ENCODE assay signal across 8 cellular contexts in the genomic region with DNA sequence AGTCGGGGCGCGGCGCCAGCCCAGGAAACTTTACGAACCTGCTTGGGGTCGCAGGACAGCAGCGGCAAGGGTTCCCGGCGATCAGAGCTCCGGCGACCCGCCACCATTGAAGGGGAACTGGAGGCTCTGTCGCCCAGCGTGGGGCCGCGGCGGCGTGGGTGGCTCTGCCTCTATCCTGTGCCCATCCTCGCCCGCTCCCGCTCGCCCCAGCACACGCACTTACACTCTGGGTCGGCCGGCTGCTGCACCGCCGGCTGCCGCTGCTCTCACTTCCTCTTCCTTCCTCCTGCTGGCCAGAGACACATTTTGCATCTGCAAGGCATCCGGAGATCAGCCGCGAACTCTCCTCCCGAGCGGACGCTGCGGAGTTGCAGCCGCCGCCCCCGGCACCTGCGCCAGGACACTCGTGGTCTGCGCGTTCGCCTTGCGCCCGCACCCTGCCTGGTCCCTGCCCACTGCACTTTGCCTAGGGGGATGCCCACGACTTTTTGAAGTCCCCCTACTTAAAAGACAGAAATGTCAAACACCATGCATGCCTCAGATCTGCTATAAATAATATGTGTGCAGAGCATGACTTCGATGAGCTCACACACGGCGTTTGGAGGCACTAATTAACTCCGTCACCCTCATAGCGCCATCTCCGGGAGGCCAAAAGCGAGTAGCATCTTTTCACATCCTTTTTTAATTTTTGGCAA. TPM values are rescaled to one million over a fixed set of nuclear protein-coding genes. Genes with fewer than 3 reads are reported as not detected.
A peak's percentile ranks its signal among the peaks of the same experiment; 100 is the strongest.
DNase-seq lines count a peak whose midpoint lies in the region; ATAC-seq and TF ChIP-seq lines count a peak whose summit lies in the region.

ELMO1 (minus strand) TSS at position 228 of the 695 bp plus-strand sequence. CDS start 106,174 bp downstream, outside the sequence.

- WGBS in lower leg skin, 2 donors, result 1% methylated on average over 27 to 45 of the region's 53 CpGs

- H3K4me3 ChIP-seq in lower leg skin (ENCODE audit: low read depth, poor library complexity, severe bottlenecking), result peak within 1 kb of the TSS; percentile 60

- intact Hi-C loops in lower leg skin (cut with DNase I; ENCODE audit: low total_unique reads), result no loop called here

- TF ChIP-seq CTCF in lower leg skin (IDR thresholded peaks at IDR 0.05), result peak in 1 of 3 donors; percentile 40

- peak; percentile 52 for DNase-seq in NCI-H345 treated with DMSO at 0.1 percent for 48 hours (lab: John Stamatoyannopoulos, UW; ENCODE audit: unreplicated experiment)
- peak; percentile 56 to 66 for DNase-seq in activated CD4-positive, alpha-beta T cell treated with anti-CD3 and anti-CD28 coated beads, Interleukin-2, amount 50 U/mL, for 24 hours (ENCODE audit: low read depth in 1 of 2, low spot score in 1 of 2)
- DNase-seq in dermis microvascular lymphatic vessel endothelial cell (ENCODE audit: low read depth in 2 of 2), result peak; percentile 55 to 86
- DNase-seq in lower leg skin (ENCODE audit: low spot score in 2 of 2), result peak; percentile 67 to 95
- DNase-seq in stimulated activated CD4-positive, alpha-beta T cell treated with anti-CD3 and anti-CD28 coated beads, Interleukin-4, amount 100 ng/mL, for 4 hours, result peak; percentile 60 to 71
- no peak for DNase-seq in NCI-H1048 (lab: John Stamatoyannopoulos, UW)

- peak; percentile 81 for ATAC-seq in GM18499 (IDR thresholded peaks at IDR 0.05; ENCODE audit: insufficient read depth, unreplicated experiment)
- ATAC-seq in HG02938 (IDR thresholded peaks at IDR 0.05; ENCODE audit: unreplicated experiment), result peak; percentile 89

- no peak for TF ChIP-seq POLR2A in lower leg skin (IDR thresholded peaks at IDR 0.05)

RNA-seq across cellular contexts. Expression of gene ELMO1, which starts in this region (rescaled TPM):
- total RNA-seq in dermis microvascular lymphatic vessel endothelial cell, result 30.3 and 46.7 TPM in 2 replicates
- total RNA-seq in lower leg skin, result 10 to 100 TPM; 11.5 to 19.9 (median 17.4) TPM
